Comparison of ENCODE assay signal across 17 cellular contexts in genomic region chr7:137578541-137578940, GRCh38.
"Had no signal": no experiment of that assay in that cellular context is flagged by ENCODE, and none has a peak within 500 bp of the region (broad histone marks: within the 10 kb centered on the region; RNA-seq: fewer than 3 reads in every experiment).

No MANE protein-coding gene starts in this region.

- H3K4me1 Mint-ChIP-seq: activated CD4-positive, alpha-beta T cell treated with anti-CD3 and anti-CD28 coated beads, Interleukin-2, amount 10 ng/mL, durations not matched to agents 24 days and 14 days; activated naive CD4-positive, alpha-beta T cell treated with anti-CD3 and anti-CD28 coated beads, Interleukin-2, amount 10 ng/mL, durations not matched to agents 7 days and 5 days; natural killer cell; stimulated activated effector memory CD8-positive, alpha-beta T cell treated with anti-CD3 and anti-CD28 coated beads, Interleukin-12 subunit alpha, Interleukin-12 subunit beta, amount 100 ng/mL, for 72 hours had no signal

- H3K4me2 ChIP-seq: hepatocyte had no signal

- H3K4me3 ChIP-seq: ascending aorta, hepatocyte, stomach had no signal

- H3K36me3 ChIP-seq: ascending aorta, stomach had no signal

- H3K27ac ChIP-seq: hepatocyte, stomach had no signal

- H3K4me1 ChIP-seq: stomach had no signal

- H3K9me3 ChIP-seq: ascending aorta, stomach had no signal

- H3K27me3 ChIP-seq: ascending aorta, foreskin keratinocyte, hepatocyte, stomach had no signal

- DNase-seq: activated CD4-positive, alpha-beta T cell treated with anti-CD3 and anti-CD28 coated beads, Interleukin-2, amount 10 ng/mL, durations not matched to agents 24 days and 14 days; activated CD8-positive, alpha-beta T cell treated with anti-CD3 and anti-CD28 coated beads, Interleukin-2, amount 10 ng/mL, durations not matched to agents 7 days and 5 days; activated effector memory CD4-positive, alpha-beta T cell treated with Interleukin-2 at 50 U/mL for 16 hours; activated naive CD4-positive, alpha-beta T cell treated with anti-CD3 and anti-CD28 coated beads, Interleukin-2, amount 10 ng/mL, durations not matched to agents 7 days and 5 days; activated T-cell treated with anti-CD3 and anti-CD28 coated beads, Interleukin-2, amount 50 U/mL, for 48 hours; foreskin keratinocyte; left cardiac atrium; natural killer cell; stimulated activated CD4-positive, alpha-beta T cell treated with anti-CD3 and anti-CD28 coated beads, Interleukin-4, amount 100 ng/mL, for 24 hours; stomach; T-helper 1 cell; T-helper 9 cell had no signal

- H3K27ac Mint-ChIP-seq: activated CD4-positive, alpha-beta T cell treated with anti-CD3 and anti-CD28 coated beads, Interleukin-2, amount 10 ng/mL, durations not matched to agents 24 days and 14 days; activated CD8-positive, alpha-beta T cell treated with anti-CD3 and anti-CD28 coated beads, Interleukin-2, amount 10 ng/mL, durations not matched to agents 7 days and 5 days; activated naive CD4-positive, alpha-beta T cell treated with anti-CD3 and anti-CD28 coated beads, Interleukin-2, amount 10 ng/mL, durations not matched to agents 7 days and 5 days; dendritic cell treated with granulocyte-macrophage colony-stimulating factor and Interleukin-4, amounts not matched to agents 40 ng/mL and 50 ng/mL, for 4 days; natural killer cell; stimulated activated effector memory CD8-positive, alpha-beta T cell treated with anti-CD3 and anti-CD28 coated beads, Interleukin-12 subunit alpha, Interleukin-12 subunit beta, amount 100 ng/mL, for 72 hours; type B pancreatic cell had no signal

- H3K27me3 Mint-ChIP-seq: activated CD4-positive, alpha-beta T cell treated with anti-CD3 and anti-CD28 coated beads, Interleukin-2, amount 10 ng/mL, durations not matched to agents 24 days and 14 days; activated naive CD4-positive, alpha-beta T cell treated with anti-CD3 and anti-CD28 coated beads, Interleukin-2, amount 10 ng/mL, durations not matched to agents 7 days and 5 days; dendritic cell treated with granulocyte-macrophage colony-stimulating factor and Interleukin-4, amounts not matched to agents 40 ng/mL and 50 ng/mL, for 4 days; type B pancreatic cell had no signal

- H2AFZ ChIP-seq: hepatocyte had no signal

- H3K4me3 Mint-ChIP-seq: activated CD4-positive, alpha-beta T cell treated with anti-CD3 and anti-CD28 coated beads, Interleukin-2, amount 10 ng/mL, durations not matched to agents 24 days and 14 days; activated CD8-positive, alpha-beta T cell treated with anti-CD3 and anti-CD28 coated beads, Interleukin-2, amount 10 ng/mL, durations not matched to agents 7 days and 5 days; activated naive CD4-positive, alpha-beta T cell treated with anti-CD3 and anti-CD28 coated beads, Interleukin-2, amount 10 ng/mL, durations not matched to agents 7 days and 5 days; dendritic cell treated with granulocyte-macrophage colony-stimulating factor and Interleukin-4, amounts not matched to agents 40 ng/mL and 50 ng/mL, for 4 days; natural killer cell; stimulated activated effector memory CD8-positive, alpha-beta T cell treated with anti-CD3 and anti-CD28 coated beads, Interleukin-12 subunit alpha, Interleukin-12 subunit beta, amount 100 ng/mL, for 72 hours; type B pancreatic cell had no signal

- H3K36me3 Mint-ChIP-seq: activated naive CD4-positive, alpha-beta T cell treated with anti-CD3 and anti-CD28 coated beads, Interleukin-2, amount 10 ng/mL, durations not matched to agents 7 days and 5 days; natural killer cell; stimulated activated effector memory CD8-positive, alpha-beta T cell treated with anti-CD3 and anti-CD28 coated beads, Interleukin-12 subunit alpha, Interleukin-12 subunit beta, amount 100 ng/mL, for 72 hours; type B pancreatic cell had no signal

- H3K9me3 Mint-ChIP-seq: activated CD4-positive, alpha-beta T cell treated with anti-CD3 and anti-CD28 coated beads, Interleukin-2, amount 10 ng/mL, durations not matched to agents 24 days and 14 days; activated naive CD4-positive, alpha-beta T cell treated with anti-CD3 and anti-CD28 coated beads, Interleukin-2, amount 10 ng/mL, durations not matched to agents 7 days and 5 days; dendritic cell treated with granulocyte-macrophage colony-stimulating factor and Interleukin-4, amounts not matched to agents 40 ng/mL and 50 ng/mL, for 4 days; natural killer cell; stimulated activated effector memory CD8-positive, alpha-beta T cell treated with anti-CD3 and anti-CD28 coated beads, Interleukin-12 subunit alpha, Interleukin-12 subunit beta, amount 100 ng/mL, for 72 hours; type B pancreatic cell had no signal
